ENCODE assay signal across 8 cellular contexts in the genomic region with DNA sequence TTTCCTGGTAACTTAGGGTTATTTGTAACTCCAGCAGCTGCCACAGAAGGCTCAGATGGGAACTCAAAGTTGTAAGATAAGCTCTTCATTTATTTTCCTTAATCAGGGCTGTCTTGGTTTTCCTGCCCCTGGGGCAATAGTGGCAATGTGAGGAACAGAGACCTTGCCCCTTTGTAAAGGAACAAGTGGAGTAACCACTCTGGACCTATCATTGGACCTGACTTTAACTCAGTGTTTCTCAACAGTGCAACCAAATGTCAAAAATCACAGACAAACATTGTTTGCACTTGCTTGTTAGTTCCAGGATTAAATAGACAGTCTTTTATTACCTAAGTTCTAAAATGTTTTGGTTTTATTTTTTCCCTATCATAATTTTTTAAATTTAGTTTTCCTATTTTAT. TPM values are rescaled to one million over a fixed set of nuclear protein-coding genes. Genes with fewer than 3 reads are reported as not detected.
"Had no signal": no experiment of that assay in that cellular context is flagged by ENCODE, and none has a peak within 500 bp of the region (broad histone marks: within the 10 kb centered on the region; RNA-seq: fewer than 3 reads in every experiment).

No MANE protein-coding gene starts in this region.

- H3K4me3 ChIP-seq: GM12878 had no signal

- FAIRE-seq: GM12878, GM12891, GM12892, GM18507, GM19239 had no signal

- DNase-seq: GDM1, GF-D8 had no signal

- ATAC-seq: GM12878 had no signal

RNA-seq across cellular contexts. Expression of a gene that starts 2.8 kb away (rescaled TPM):
- total RNA-seq: G401 had no signal
